Comparison of ENCODE assay signal across 8 cellular contexts in genomic region chr9:129482521-129483466, GRCh38.
DNase-seq lines count a peak whose midpoint lies in the region; ATAC-seq and TF ChIP-seq lines count a peak whose summit lies in the region.

No MANE protein-coding gene starts in this region.

- H3K36me3 ChIP-seq in BE2C, result no peaks in the 10 kb centered on the region
- H3K36me3 ChIP-seq in gastrocnemius medialis, result no peaks in the 10 kb centered on the region

- TF ChIP-seq CTCF in BE2C (IDR thresholded peaks at IDR 0.05; ENCODE audit: low read depth, low read length) (no peak), gastrocnemius medialis (IDR thresholded peaks at IDR 0.05 in 4 of 5, conservative IDR thresholded peaks at IDR 0.05 in 1 of 5) (no peak)

- H3K27me3 ChIP-seq in BE2C (no peaks in the 10 kb centered on the region), gastrocnemius medialis (no peaks in the 10 kb centered on the region)

- intact Hi-C loops in gastrocnemius medialis (cut with DNase I; ENCODE audit: low total_unique reads), result loop anchor here (1.0 to 2.0 kb wide), 2 partner anchors 22 to 342 kb away; no protein-coding TSS in a partner anchor

- TF ChIP-seq POLR2A in gastrocnemius medialis (IDR thresholded peaks at IDR 0.05), result peak; percentile 19 to 46

- peak; percentile 81 for DNase-seq in BE2C
- peak; percentile 82 for DNase-seq in HT-29 (ENCODE audit: low spot score)
- DNase-seq in SW480 (ENCODE audit: low spot score), result peak; percentile 79
- DNase-seq in cerebellar cortex (ENCODE audit: low spot score), result peak; percentile 88
- peak; percentile 91 for DNase-seq in iris pigment epithelial cell (ENCODE audit: low read depth)
- DNase-seq in gastrocnemius medialis, result peak; percentile 67 to 87

- peaks cover 55% of the 10 kb centered on the region for H3K4me1 ChIP-seq in BE2C
- H3K4me1 ChIP-seq in gastrocnemius medialis, result peaks cover 29 to 41% of the 10 kb centered on the region in 2 donors

- no peaks in the 10 kb centered on the region for H3K9me3 ChIP-seq in BE2C
- no peaks in the 10 kb centered on the region for H3K9me3 ChIP-seq in gastrocnemius medialis

- peak overlapping the region; percentile 96 to 99 (median 98) for H3K27ac ChIP-seq in gastrocnemius medialis

- ATAC-seq in gastrocnemius medialis (peak; percentile 67 to 70), HG02852 (IDR thresholded peaks at IDR 0.05; ENCODE audit: unreplicated experiment) (no peak), HG02763 (IDR thresholded peaks at IDR 0.05; ENCODE audit: unreplicated experiment) (no peak)

- in situ Hi-C loops in gastrocnemius medialis (cut with MboI; ENCODE audit: low sequenced_read_pairs in 4 of 4), result loop anchor here in 3 of 4 donors (10.0 to 25.0 kb wide), 3 partner anchors 68 to 345 kb away; no protein-coding TSS in a partner anchor

- H3K4me3 ChIP-seq in BE2C (ENCODE audit: low read depth, low read length), result peak overlapping the region; percentile 56
- H3K4me3 ChIP-seq in gastrocnemius medialis, result peak overlapping the region; percentile 57 to 86 (median 69)

Comparison
In these comparisons a context has a peak if more than half of its experiments do, and no peak if none do; other contexts are left out.
1. ATAC-seq: peak in gastrocnemius medialis (2 of 2); none in HG02852 (single experiment) and HG02763 (single experiment).
2. Peak in every context shown above with its lines, with median percentiles within 50 percentile points of each other: DNase-seq.